In genomic region chr4:146381263-146381872, GRCh38 we compare ENCODE assay signal across 18 cellular contexts.
DNase-seq lines count a peak whose midpoint lies in the region; ATAC-seq and TF ChIP-seq lines count a peak whose summit lies in the region.
"Had no signal": no experiment of that assay in that cellular context is flagged by ENCODE, and none has a peak within 500 bp of the region (broad histone marks: within the 10 kb centered on the region; RNA-seq: fewer than 3 reads in every experiment).

No MANE protein-coding gene starts in this region.

- no peak overlapping the region for H2AK5ac ChIP-seq in mesendoderm (ENCODE audit: low read length)

- no peak for ATAC-seq in HG03354 (IDR thresholded peaks at IDR 0.05; ENCODE audit: poor library complexity, severe bottlenecking, unreplicated experiment)
- ATAC-seq: heart left ventricle; naive thymus-derived CD8-positive, alpha-beta T cell had no signal

- H3K27me3 ChIP-seq in ectodermal cell (ENCODE audit: control insufficient read depth, insufficient read depth, low read length, poor library complexity, severe bottlenecking): no peaks in the 10 kb centered on the region
- no peaks in the 10 kb centered on the region for H3K27me3 ChIP-seq in mesendoderm (ENCODE audit: insufficient read depth, low read length, poor library complexity)
- no peaks in the 10 kb centered on the region for H3K27me3 ChIP-seq in hepatocyte
- H3K27me3 ChIP-seq: BLaER1, heart left ventricle, SJSA1 had no signal

- no peak for TF ChIP-seq CTCF in hepatocyte (IDR thresholded peaks at IDR 0.05; ENCODE audit: poor library complexity)

- no peak overlapping the region for H2BK5ac ChIP-seq in mesendoderm (ENCODE audit: low read length)

- H3K9me3 ChIP-seq in ectodermal cell (ENCODE audit: control insufficient read depth, low read length) (no peaks in the 10 kb centered on the region), hepatocyte (ENCODE audit: low read depth) (no peaks in the 10 kb centered on the region)
- H3K9me3 ChIP-seq: BLaER1, SJSA1 had no signal

- H4K5ac ChIP-seq in mesendoderm (ENCODE audit: low read length): no peak overlapping the region

- H3K79me2 ChIP-seq in mesendoderm (ENCODE audit: control insufficient read depth, insufficient read depth, low read length) (no peaks in the 10 kb centered on the region), hepatocyte (no peaks in the 10 kb centered on the region)

- H2AFZ ChIP-seq in hepatocyte: no peak overlapping the region
- H2AFZ ChIP-seq: PC-9 had no signal

- no peak overlapping the region for H2BK120ac ChIP-seq in mesendoderm (ENCODE audit: low read depth, low read length)

- no peak overlapping the region for H3K4me2 ChIP-seq in mesendoderm (ENCODE audit: low read length)
- H3K4me2 ChIP-seq in hepatocyte: no peak overlapping the region
- H3K4me2 ChIP-seq: BLaER1, PC-9 had no signal

- H3K36me3 ChIP-seq in ectodermal cell (ENCODE audit: control insufficient read depth, insufficient read depth, low read length) (no peaks in the 10 kb centered on the region), mesendoderm (ENCODE audit: control insufficient read depth, insufficient read depth, low read length) (no peaks in the 10 kb centered on the region), hepatocyte (replicated peaks; ENCODE audit: insufficient read depth, low read depth) (no peaks in the 10 kb centered on the region)
- H3K36me3 ChIP-seq: BLaER1, heart left ventricle, SJSA1 had no signal

- WGBS in ectodermal cell, 2 experiments: 29 to 57% methylated on average over 1 of the region's 2 CpGs
- no CpG with 5 or more reads among the region's 2 CpGs for WGBS in mesendoderm (ENCODE audit: extremely low coverage, insufficient coverage, low lambda C conversion rate)
- 68% methylated on average over 2 of the region's 2 CpGs for WGBS in hepatocyte (ENCODE audit: low lambda C conversion rate, missing lambda C conversion rate)

- H3K4me1 ChIP-seq in ectodermal cell (ENCODE audit: control insufficient read depth, insufficient read depth, low read length) (peaks cover 8% of the 10 kb centered on the region), mesendoderm (ENCODE audit: control insufficient read depth, low read depth, low read length) (peaks cover 3% of the 10 kb centered on the region), hepatocyte (ENCODE audit: insufficient read depth) (peaks cover 3% of the 10 kb centered on the region)
- H3K4me1 ChIP-seq: BLaER1, heart left ventricle, SJSA1 had no signal

- no peak overlapping the region for H3K9ac ChIP-seq in mesendoderm (ENCODE audit: low read length)
- H3K9ac ChIP-seq: BLaER1 had no signal

- no peak overlapping the region for H3K56ac ChIP-seq in mesendoderm (ENCODE audit: low read length)

- H3K27ac ChIP-seq in ectodermal cell (ENCODE audit: insufficient read depth, low read depth, low read length, poor library complexity, severe bottlenecking): peak overlapping the region; percentile 3
- no peak overlapping the region for H3K27ac ChIP-seq in mesendoderm (ENCODE audit: low read depth, low read length)
- no peak overlapping the region for H3K27ac ChIP-seq in hepatocyte
- H3K27ac ChIP-seq: BLaER1, heart left ventricle, PC-9, SJSA1 had no signal

- no peaks in the 10 kb centered on the region for H3K9me2 ChIP-seq in hepatocyte (replicated peaks; ENCODE audit: insufficient read depth)

- H3K4me3 ChIP-seq in ectodermal cell (ENCODE audit: insufficient read depth, low read depth, low read length): no peak overlapping the region
- H3K4me3 ChIP-seq in mesendoderm (ENCODE audit: low read length): no peak overlapping the region
- no peak overlapping the region for H3K4me3 ChIP-seq in hepatocyte
- H3K4me3 ChIP-seq: BLaER1, heart left ventricle, PC-9, SJSA1 had no signal

- no peaks in the 10 kb centered on the region for H3K79me1 ChIP-seq in mesendoderm (ENCODE audit: low read length)

- no peak overlapping the region for H3K18ac ChIP-seq in mesendoderm (ENCODE audit: low read length)

- no peak overlapping the region for H4K8ac ChIP-seq in mesendoderm (ENCODE audit: low read depth, low read length)

- DNase-seq in ELR (ENCODE audit: low read depth) (peak; percentile 46), LHCN-M2 (ENCODE audit: low read depth) (peak; percentile 9), mesendoderm (peak; percentile 51), NCI-H1694 treated with DMSO at 0.1 percent for 48 hours (lab: John Stamatoyannopoulos, UW) (no peak), hepatocyte (ENCODE audit: low spot score) (no peak)
- DNase-seq: activated CD4-positive, alpha-beta T cell treated with anti-CD3 and anti-CD28 coated beads for 4 hours; heart left ventricle; kidney glomerular epithelial cell; naive thymus-derived CD8-positive, alpha-beta T cell; NCI-H1048; NCI-H524; PC-9; small intestine; stimulated activated CD4-positive, alpha-beta T cell treated with anti-CD3 and anti-CD28 coated beads, Interleukin-4, amount 100 ng/mL, for 4 hours had no signal

- no peaks in the 10 kb centered on the region for H4K20me1 ChIP-seq in hepatocyte (ENCODE audit: insufficient read depth, poor library complexity, severe bottlenecking)
- H4K20me1 ChIP-seq: BLaER1 had no signal

- no peak overlapping the region for H3K4ac ChIP-seq in mesendoderm (ENCODE audit: low read depth, low read length)

- H3K23ac ChIP-seq in mesendoderm (ENCODE audit: low read length): no peak overlapping the region

- H2BK15ac ChIP-seq in mesendoderm (replicated peaks; ENCODE audit: low read depth): no peak overlapping the region

Comparison
In these comparisons a context has a peak if more than half of its experiments do, and no peak if none do; other contexts are left out.
1. DNase-seq: peak in ELR (single experiment), LHCN-M2 (single experiment) and mesendoderm (single experiment); none in NCI-H1694 treated with DMSO at 0.1 percent for 48 hours (single experiment) and hepatocyte (single experiment).